26 cellular contexts compared by ENCODE assay signal in the genomic region with DNA sequence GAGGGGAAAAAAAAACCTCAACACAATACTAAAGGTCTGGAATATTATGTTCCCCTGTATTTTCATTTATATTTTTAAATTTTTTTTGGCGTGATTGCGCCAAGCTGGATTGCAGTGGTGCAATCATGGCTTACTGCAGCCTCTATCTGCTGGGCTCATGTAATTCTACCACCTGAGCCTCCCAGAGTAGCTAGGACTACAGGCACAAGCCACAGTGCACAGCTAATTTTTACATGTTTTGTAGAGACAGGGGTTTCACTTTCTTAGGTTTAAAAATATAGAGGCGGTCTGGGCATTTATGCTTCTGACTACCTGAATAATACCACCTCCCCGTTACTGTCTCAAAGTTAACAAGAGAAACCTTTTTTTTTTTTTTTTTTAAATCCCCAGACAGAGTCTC.
"Had no signal": no experiment of that assay in that cellular context is flagged by ENCODE, and none has a peak within 500 bp of the region (broad histone marks: within the 10 kb centered on the region; RNA-seq: fewer than 3 reads in every experiment).

No MANE protein-coding gene starts in this region.

- H3K36me3 ChIP-seq: neutrophil, sigmoid colon, transverse colon had no signal

- H3K27me3 ChIP-seq: dorsolateral prefrontal cortex, gastroesophageal sphincter, heart left ventricle, hepatocyte, neutrophil, right atrium auricular region, sigmoid colon, spleen, transverse colon had no signal

- H3K36me3 Mint-ChIP-seq: natural killer cell had no signal

- H3K4me2 ChIP-seq: hepatocyte had no signal

- H3K4me3 ChIP-seq: dorsolateral prefrontal cortex, gastroesophageal sphincter, heart left ventricle, hepatocyte, lung, right atrium auricular region, sigmoid colon, skin epidermis, spleen, thoracic aorta, transverse colon had no signal

- H3K4me1 Mint-ChIP-seq: neural crest cell had no signal

- H2AFZ ChIP-seq: hepatocyte, parathyroid adenoma had no signal

- H3K27ac Mint-ChIP-seq: memory B cell; natural killer cell; stimulated activated naive B cell treated with anti-CD40 and anti-IgM and Interleukin-4, amounts not matched to agents 10 μg/mL and 1 μg/mL and 100 μg/mL, for 72 hours; stimulated activated naive CD8-positive, alpha-beta T cell treated with anti-CD3 and anti-CD28 coated beads, Interleukin-15, Interleukin-2, amounts not matched to agents 100 ng/mL and 50 ng/mL, for 24 hours had no signal

- H3K27me3 Mint-ChIP-seq: memory B cell; progenitor cell of endocrine pancreas; stimulated activated naive B cell treated with anti-CD40 and anti-IgM and Interleukin-4, amounts not matched to agents 10 μg/mL and 1 μg/mL and 100 μg/mL, for 72 hours; stimulated activated naive CD8-positive, alpha-beta T cell treated with anti-CD3 and anti-CD28 coated beads, Interleukin-15, Interleukin-2, amounts not matched to agents 100 ng/mL and 50 ng/mL, for 24 hours had no signal

- H3K9me3 Mint-ChIP-seq: memory B cell; natural killer cell; neural crest cell; stimulated activated naive B cell treated with anti-CD40 and anti-IgM and Interleukin-4, amounts not matched to agents 10 μg/mL and 1 μg/mL and 100 μg/mL, for 72 hours; stimulated activated naive CD8-positive, alpha-beta T cell treated with anti-CD3 and anti-CD28 coated beads, Interleukin-15, Interleukin-2, amounts not matched to agents 100 ng/mL and 50 ng/mL, for 24 hours had no signal

- ATAC-seq: esophagus mucosa; gastroesophageal sphincter; heart left ventricle; left lobe of liver; natural killer cell; stimulated activated naive B cell treated with anti-CD40 and anti-IgM and Interleukin-4, amounts not matched to agents 10 μg/mL and 1 μg/mL and 100 μg/mL, for 72 hours had no signal

- H3K4me3 Mint-ChIP-seq: memory B cell; natural killer cell; neural crest cell; stimulated activated naive B cell treated with anti-CD40 and anti-IgM and Interleukin-4, amounts not matched to agents 10 μg/mL and 1 μg/mL and 100 μg/mL, for 72 hours; stimulated activated naive CD8-positive, alpha-beta T cell treated with anti-CD3 and anti-CD28 coated beads, Interleukin-15, Interleukin-2, amounts not matched to agents 100 ng/mL and 50 ng/mL, for 24 hours had no signal

- DNase-seq: cerebellar nuclear complex; dorsolateral prefrontal cortex; effector CD4-positive, alpha-beta T cell; foreskin fibroblast; heart left ventricle; kidney; natural killer cell; sigmoid colon; spleen; stimulated activated naive B cell treated with anti-CD40 and anti-IgM and Interleukin-4, amounts not matched to agents 10 μg/mL and 1 μg/mL and 100 μg/mL, for 72 hours; transverse colon had no signal

- H3K27ac ChIP-seq: dorsolateral prefrontal cortex, epithelial cell of prostate, gastroesophageal sphincter, heart left ventricle, hepatocyte, neutrophil, parathyroid adenoma, sigmoid colon, skin epidermis, spleen, thoracic aorta, transverse colon had no signal

- H3K9ac ChIP-seq: parathyroid adenoma had no signal

- H3K9me3 ChIP-seq: gastroesophageal sphincter, heart left ventricle, neutrophil, right atrium auricular region, sigmoid colon, spleen, thoracic aorta, transverse colon had no signal
